ENCODE assay signal across 28 cellular contexts in the genomic region with DNA sequence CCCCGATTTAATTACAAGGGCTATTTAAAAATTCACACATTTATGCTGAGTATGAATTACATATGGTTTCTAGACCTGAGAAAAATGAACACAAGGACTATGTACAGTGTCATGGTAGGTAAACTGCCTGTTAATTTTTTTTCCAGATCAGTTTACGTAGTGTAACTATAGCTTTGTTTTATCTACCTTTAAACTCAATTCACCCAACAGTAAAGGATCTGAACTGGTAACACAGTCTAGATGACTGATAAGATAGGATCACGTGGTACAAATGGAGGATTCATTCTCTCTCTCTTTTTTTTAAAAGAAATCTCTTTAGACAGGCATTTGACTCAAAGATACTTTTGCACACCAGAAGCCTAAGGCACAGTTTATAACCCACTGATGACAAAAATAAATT.
"Had no signal": no experiment of that assay in that cellular context is flagged by ENCODE, and none has a peak within 500 bp of the region (broad histone marks: within the 10 kb centered on the region; RNA-seq: fewer than 3 reads in every experiment).

No MANE protein-coding gene starts in this region.

- H3K36me3 ChIP-seq: left ventricle myocardium inferior, pancreas, prostate gland, sigmoid colon, spleen, stomach, thyroid gland, transverse colon, upper lobe of left lung, vagina had no signal

- H3K27me3 ChIP-seq: pancreas, sigmoid colon, spleen, stomach, testis, thyroid gland, transverse colon, upper lobe of left lung, vagina had no signal

- H3K27ac Mint-ChIP-seq: immature natural killer cell; natural killer cell treated with Interleukin-12 subunit alpha and Interleukin-12 subunit beta and Interleukin-15 and Interleukin-18, amount 100 ng/mL, for 72 hours; stimulated activated effector memory CD8-positive, alpha-beta T cell treated with anti-CD3 and anti-CD28 coated beads, Interleukin-12 subunit alpha, Interleukin-12 subunit beta, amount 100 ng/mL, for 72 hours had no signal

- H3K4me1 Mint-ChIP-seq: immature natural killer cell, neural crest cell had no signal

- H3K9me3 ChIP-seq: left ventricle myocardium inferior, mucosa of descending colon, pancreas, prostate gland, sigmoid colon, spleen, stomach, testis, thyroid gland, transverse colon, upper lobe of left lung, vagina had no signal

- H3K36me3 Mint-ChIP-seq: immature natural killer cell; naive thymus-derived CD4-positive, alpha-beta T cell; natural killer cell treated with Interleukin-12 subunit alpha and Interleukin-12 subunit beta and Interleukin-15 and Interleukin-18, amount 100 ng/mL, for 72 hours; stimulated activated effector memory CD8-positive, alpha-beta T cell treated with anti-CD3 and anti-CD28 coated beads, Interleukin-12 subunit alpha, Interleukin-12 subunit beta, amount 100 ng/mL, for 72 hours had no signal

- ATAC-seq: mucosa of descending colon; naive thymus-derived CD4-positive, alpha-beta T cell; natural killer cell treated with Interleukin-12 subunit alpha and Interleukin-12 subunit beta and Interleukin-15 and Interleukin-18, amount 100 ng/mL, for 72 hours; pancreas; right cardiac atrium; stimulated activated effector memory CD8-positive, alpha-beta T cell treated with anti-CD3 and anti-CD28 coated beads, Interleukin-12 subunit alpha, Interleukin-12 subunit beta, amount 100 ng/mL, for 72 hours; stimulated activated naive CD8-positive, alpha-beta T cell treated with anti-CD3 and anti-CD28 coated beads, Interleukin-15, Interleukin-2, amounts not matched to agents 100 U/mL and 50 U/mL, for 24 hours had no signal

- H3K4me3 ChIP-seq: left ventricle myocardium inferior, lung, mucosa of descending colon, pancreas, prostate gland, sigmoid colon, spleen, stomach, testis, thyroid gland, transverse colon, upper lobe of left lung, vagina had no signal

- H3K4me3 Mint-ChIP-seq: immature natural killer cell; naive thymus-derived CD4-positive, alpha-beta T cell; natural killer cell treated with Interleukin-12 subunit alpha and Interleukin-12 subunit beta and Interleukin-15 and Interleukin-18, amount 100 ng/mL, for 72 hours; neural crest cell; stimulated activated effector memory CD8-positive, alpha-beta T cell treated with anti-CD3 and anti-CD28 coated beads, Interleukin-12 subunit alpha, Interleukin-12 subunit beta, amount 100 ng/mL, for 72 hours had no signal

- DNase-seq: hypothalamus; immature natural killer cell; kidney; left ventricle myocardium inferior; midbrain; mucosa of descending colon; nucleus accumbens; pancreas; posterior cingulate gyrus; retina; right cardiac atrium; sigmoid colon; small intestine; spleen; stimulated activated CD4-positive, alpha-beta T cell treated with anti-CD3 and anti-CD28 coated beads, Interleukin-4, amount 100 ng/mL, for 24 hours; stimulated activated naive CD8-positive, alpha-beta T cell treated with anti-CD3 and anti-CD28 coated beads, Interleukin-15, Interleukin-2, amounts not matched to agents 100 U/mL and 50 U/mL, for 24 hours; stomach; testis; thyroid gland; transverse colon; upper lobe of left lung had no signal

- H3K4me1 ChIP-seq: left ventricle myocardium inferior, pancreas, prostate gland, sigmoid colon, spleen, stomach, testis, thyroid gland, transverse colon, upper lobe of left lung, vagina had no signal

- H3K9me3 Mint-ChIP-seq: immature natural killer cell; naive thymus-derived CD4-positive, alpha-beta T cell; neural crest cell; stimulated activated effector memory CD8-positive, alpha-beta T cell treated with anti-CD3 and anti-CD28 coated beads, Interleukin-12 subunit alpha, Interleukin-12 subunit beta, amount 100 ng/mL, for 72 hours had no signal

- H3K27ac ChIP-seq: left ventricle myocardium inferior, pancreas, prostate gland, sigmoid colon, spleen, stomach, testis, thyroid gland, transverse colon, upper lobe of left lung, vagina had no signal
